11 cellular contexts compared by ENCODE assay signal in genomic region chr22:40310081-40310770, GRCh38. TPM values are rescaled to one million over a fixed set of nuclear protein-coding genes. Genes with fewer than 3 reads are reported as not detected.
DNase-seq lines count a peak whose midpoint lies in the region; ATAC-seq and TF ChIP-seq lines count a peak whose summit lies in the region.
"Had no signal": no experiment of that assay in that cellular context is flagged by ENCODE, and none has a peak within 500 bp of the region (broad histone marks: within the 10 kb centered on the region; RNA-seq: fewer than 3 reads in every experiment).

No MANE protein-coding gene starts in this region.

- no peak overlapping the region for H3T11ph ChIP-seq in H9 (ENCODE audit: low read length)

- no peaks in the 10 kb centered on the region for H3K79me2 ChIP-seq in H9 (ENCODE audit: insufficient read depth, low read length)

- no peaks in the 10 kb centered on the region for H3K79me1 ChIP-seq in H9 (ENCODE audit: insufficient read depth, low read depth, low read length, poor library complexity, severe bottlenecking)

- H3K4me1 ChIP-seq in stomach: peaks cover 0 to 38% (median 16%) of the 10 kb centered on the region in 4 donors
- H3K4me1 ChIP-seq in H9 (ENCODE audit: insufficient read depth, low read length): no peaks in the 10 kb centered on the region

- H3K27me3 Mint-ChIP-seq in H9 (ENCODE audit: low read depth): no peaks in the 10 kb centered on the region

- H3K27ac Mint-ChIP-seq in H9: no peak overlapping the region

- H2BK12ac ChIP-seq in H9 (ENCODE audit: insufficient read length, low read depth, low read length): no peak overlapping the region

- H3K36me3 Mint-ChIP-seq in H9 (ENCODE audit: insufficient read depth in 1 of 3, low read depth in 3 of 3): peaks cover 34 to 81% (median 70%) of the 10 kb centered on the region in 3 experiments; a peak in 6 of 7 replicates

- no peak overlapping the region for H2AFZ ChIP-seq in H9 (ENCODE audit: low read length)

- DNase-seq in GM03348 (ENCODE audit: low spot score) (peak; percentile 89), foreskin melanocyte (peak; percentile 92), stomach (no peak), putamen (ENCODE audit: low spot score) (no peak), dermis blood vessel endothelial cell (no peak), H9 (no peak)
- DNase-seq: NCI-H146, OCI-M1 had no signal

- H4K8ac ChIP-seq in H9 (replicated peaks; ENCODE audit: insufficient read length, low read depth, low read length): no peak overlapping the region

- H2BK5ac ChIP-seq in H9 (ENCODE audit: insufficient read length, low read length): no peak overlapping the region

- H3K23ac ChIP-seq in H9 (ENCODE audit: insufficient read length, low read depth, low read length): no peak overlapping the region

- TF ChIP-seq POLR2A in stomach (IDR thresholded peaks at IDR 0.05): no peak

- no peaks in the 10 kb centered on the region for H3K23me2 ChIP-seq in H9 (ENCODE audit: insufficient read length, low read depth, low read length, poor library complexity, severe bottlenecking)

- H3K9me3 ChIP-seq in stomach: no peaks in the 10 kb centered on the region
- no peaks in the 10 kb centered on the region for H3K9me3 ChIP-seq in H9 (ENCODE audit: control insufficient read depth, low read depth, low read length)

- no peak overlapping the region for H3K56ac ChIP-seq in H9 (ENCODE audit: insufficient read length, low read depth, low read length)

- H3K4me2 ChIP-seq in H9 (ENCODE audit: insufficient read depth, insufficient read length, low read length): no peak overlapping the region

- no peak for ATAC-seq in GM21390 (IDR thresholded peaks at IDR 0.05; ENCODE audit: unreplicated experiment)
- ATAC-seq: activated naive CD4-positive, alpha-beta T cell treated with anti-CD3 and anti-CD28 coated beads, Interleukin-2, amount 50 U/mL, for 72 hours had no signal

- no peak for TF ChIP-seq EP300 in stomach (IDR thresholded peaks at IDR 0.05)

- no peak overlapping the region for H3K18ac ChIP-seq in H9 (ENCODE audit: insufficient read length, low read depth, low read length)

- intact Hi-C loops in stomach (cut with DNase I; ENCODE audit: low total_unique reads): no loop called here

- 58 to 81% (median 69%) methylated on average over 9 of the region's 9 CpGs for WGBS in stomach, 5 donors
- no CpG with 5 or more reads among the region's 9 CpGs for WGBS in H9 (ENCODE audit: extremely low coverage, insufficient read length, low lambda C conversion rate)

- no peak overlapping the region for H2BK20ac ChIP-seq in H9 (ENCODE audit: low read depth, low read length, poor library complexity, severe bottlenecking)

- no peak overlapping the region for H3K9ac ChIP-seq in H9 (ENCODE audit: extremely low read depth, insufficient read length, low read length)

- no peaks in the 10 kb centered on the region for H4K20me1 ChIP-seq in H9 (ENCODE audit: control insufficient read depth, insufficient read depth, insufficient read length)

- H3K4ac ChIP-seq in H9 (ENCODE audit: low read depth, low read length): no peak overlapping the region

- H3K36me3 ChIP-seq in stomach: peaks cover 57 to 100% (median 99%) of the 10 kb centered on the region in 4 donors

- no peak overlapping the region for H2BK120ac ChIP-seq in H9 (ENCODE audit: low read depth, low read length, poor library complexity, severe bottlenecking)

- H3K14ac ChIP-seq in H9 (ENCODE audit: insufficient read depth, low read length): no peak overlapping the region

- no peaks in the 10 kb centered on the region for H3K9me3 Mint-ChIP-seq in H9
- H3K9me3 Mint-ChIP-seq: activated naive CD4-positive, alpha-beta T cell treated with anti-CD3 and anti-CD28 coated beads, Interleukin-2, amount 50 U/mL, for 72 hours had no signal

- H2AK5ac ChIP-seq in H9 (ENCODE audit: insufficient read length, low read length): no peak overlapping the region

- no peak overlapping the region for H4K5ac ChIP-seq in H9 (ENCODE audit: insufficient read length, low read depth, low read length)

- no peak overlapping the region for H3K4me3 Mint-ChIP-seq in H9

- H4K91ac ChIP-seq in H9 (ENCODE audit: insufficient read length, low read depth, low read length): no peak overlapping the region

- TF ChIP-seq CTCF in WI38 (IDR thresholded peaks at IDR 0.05; ENCODE audit: low read depth, low read length) (no peak), stomach (IDR thresholded peaks at IDR 0.05) (no peak), H9 (conservative IDR thresholded peaks at IDR 0.05) (no peak)

- H3K4me1 Mint-ChIP-seq in H9: no peaks in the 10 kb centered on the region

- H3K27me3 ChIP-seq in stomach (no peaks in the 10 kb centered on the region), H9 (ENCODE audit: insufficient read depth, low read length) (no peaks in the 10 kb centered on the region)

- no peak overlapping the region for H2BK15ac ChIP-seq in H9 (ENCODE audit: low read depth, low read length)

- H3K4me3 ChIP-seq in WI38 (ENCODE audit: low read depth, low read length) (peak overlapping the region; percentile 46), stomach (no peak overlapping the region)

- H3K27ac ChIP-seq in stomach (peak overlapping the region in 4 of 5 donors; percentile 11 to 75 (median 64)), H9 (ENCODE audit: insufficient read length, low read depth, low read length) (no peak overlapping the region)

RNA-seq across cellular contexts. Expression of gene ADSL, which starts 36.1 kb away (rescaled TPM):
- total RNA-seq in stomach (100 to 1,000 TPM in 1 of 5 donors, 10 to 100 TPM in 4; 17.0 to 167 (median 27.8) TPM), dermis blood vessel endothelial cell (158 and 217 TPM in 2 replicates), H9 (2021) (172 and 175 TPM in 2 replicates)
- polyA plus RNA-seq in stomach: 10 to 100 TPM; 33.9 to 39.4 (median 39.3) TPM

Comparison
In these comparisons a context has a peak if more than half of its experiments do, and no peak if none do; other contexts are left out.
1. DNase-seq: peak in GM03348 (single experiment) and foreskin melanocyte (single experiment); none in stomach (single experiment), putamen (single experiment), dermis blood vessel endothelial cell (single experiment) and H9 (single experiment).